Comparison of ENCODE assay signal across 22 cellular contexts in the genomic region with DNA sequence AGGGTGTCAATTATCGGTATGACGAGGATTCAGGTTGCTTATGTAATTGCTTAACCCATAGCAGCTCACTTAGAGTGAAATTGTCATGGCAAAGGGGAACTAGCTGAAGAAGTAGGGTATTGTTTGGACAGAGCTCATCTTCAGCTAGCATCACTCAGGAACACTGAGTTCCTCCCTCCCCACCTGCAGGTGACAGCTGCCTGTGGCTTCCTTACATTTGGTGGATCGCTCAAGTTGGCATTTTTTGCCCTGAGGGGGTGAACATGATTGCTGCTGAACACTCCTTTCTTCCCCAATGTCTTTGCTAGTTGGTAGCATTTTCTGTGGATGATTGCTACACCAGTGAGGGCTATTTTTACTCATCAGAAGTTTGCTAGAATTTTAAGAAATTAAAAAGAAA.
"Had no signal": no experiment of that assay in that cellular context is flagged by ENCODE, and none has a peak within 500 bp of the region (broad histone marks: within the 10 kb centered on the region; RNA-seq: fewer than 3 reads in every experiment).

No MANE protein-coding gene starts in this region.

- H3K27ac ChIP-seq: cardiac muscle cell, RWPE1, SJSA1 had no signal

- ATAC-seq: activated CD4-positive, CD25-positive, alpha-beta regulatory T cell treated with anti-CD3 and anti-CD28 coated beads, Interleukin-2, amount 50 U/mL, for 24 hours; activated CD8-positive, alpha-beta memory T cell treated with anti-CD3 and anti-CD28 coated beads, Interleukin-2, amount 10 ng/mL, durations not matched to agents 7 days and 5 days; activated CD8-positive, alpha-beta T cell treated with anti-CD3 and anti-CD28 coated beads, Interleukin-2, amount 10 ng/mL, durations not matched to agents 7 days and 5 days; SK-N-SH treated with all-trans-retinoic acid at 6 μM for 48 hours had no signal

- H3K9me3 ChIP-seq: SJSA1 had no signal

- H3K36me3 ChIP-seq: cardiac muscle cell, SJSA1 had no signal

- H3K4me3 ChIP-seq: cardiac muscle cell, SJSA1 had no signal

- H3K4me1 ChIP-seq: SJSA1 had no signal

- H3K27me3 ChIP-seq: cardiac muscle cell, SJSA1 had no signal

- DNase-seq: activated CD4-positive, alpha-beta T cell treated with anti-CD3 and anti-CD28 coated beads for 4 hours; activated CD8-positive, alpha-beta memory T cell treated with anti-CD3 and anti-CD28 coated beads, Interleukin-2, amount 10 ng/mL, durations not matched to agents 7 days and 5 days; activated CD8-positive, alpha-beta T cell treated with anti-CD3 and anti-CD28 coated beads, Interleukin-2, amount 10 ng/mL, durations not matched to agents 7 days and 5 days; activated effector memory CD4-positive, alpha-beta T cell treated with Interleukin-2 at 50 U/mL for 16 hours; activated naive CD4-positive, alpha-beta T cell; activated T-cell treated with anti-CD3 and anti-CD28 coated beads, Interleukin-2, amount 50 U/mL, for 24 hours; Karpas-422; MM.1S; NCI-H1092 treated with DMSO at 0.1 percent for 48 hours; NCI-H1417 treated with DMSO at 0.1 percent for 48 hours; NCI-H187; NCI-H2081 treated with DMSO at 0.1 percent for 48 hours; NCI-H2171 treated with DMSO at 0.1 percent for 48 hours; NCI-H226; NCI-H526; NCI-H82; Right ventricle myocardium superior had no signal
